ENCODE assay signal across 9 cellular contexts in genomic region chr22:24157783-24158170, GRCh38. TPM values are rescaled to one million over a fixed set of nuclear protein-coding genes. Genes with fewer than 3 reads are reported as not detected.
DNase-seq lines count a peak whose midpoint lies in the region; ATAC-seq and TF ChIP-seq lines count a peak whose summit lies in the region.
"Had no signal": no experiment of that assay in that cellular context is flagged by ENCODE, and none has a peak within 500 bp of the region (broad histone marks: within the 10 kb centered on the region; RNA-seq: fewer than 3 reads in every experiment).

No MANE protein-coding gene starts in this region.

- H3K27me3 ChIP-seq in Panc1 (ENCODE audit: control insufficient read depth, insufficient read depth, low read length), result no peaks in the 10 kb centered on the region
- H3K27me3 ChIP-seq in effector memory CD4-positive, alpha-beta T cell (replicated peaks; ENCODE audit: control insufficient read depth, insufficient read depth, low read length, poor library complexity, severe bottlenecking), result no peaks in the 10 kb centered on the region
- no peaks in the 10 kb centered on the region for H3K27me3 ChIP-seq in skeletal muscle satellite cell (ENCODE audit: control insufficient read depth, insufficient read depth, low read length)

- peaks cover 26% of the 10 kb centered on the region for H3K4me1 ChIP-seq in Panc1 (ENCODE audit: control insufficient read depth, insufficient read depth, low read length)
- H3K4me1 ChIP-seq in effector memory CD4-positive, alpha-beta T cell (ENCODE audit: control insufficient read depth, insufficient read depth, low read length, poor library complexity, severe bottlenecking), result peaks cover 55% of the 10 kb centered on the region
- peaks cover 29% of the 10 kb centered on the region for H3K4me1 ChIP-seq in skeletal muscle satellite cell (ENCODE audit: control insufficient read depth, insufficient read depth, low read length)

- peak overlapping the region; percentile 27 for H3K9ac ChIP-seq in skeletal muscle satellite cell (ENCODE audit: low read depth, low read length)

- in situ Hi-C loops in Panc1 (cut with HindIII; ENCODE audit: low pct_unique_long_range_greater_than_20kb, low sequenced_read_pairs), result no loop called here

- no peak for TF ChIP-seq CTCF in Panc1 (IDR thresholded peaks at IDR 0.05)

- peak overlapping the region; percentile 96 for H3K4me2 ChIP-seq in skeletal muscle satellite cell (ENCODE audit: low read length)

- CTCF ChIA-PET in Panc1 (lab: Charles Lee), result interaction anchor here (0.6 to 1.2 kb wide), 4 partner anchors 17 to 633 kb away, joined by 3 to 5 read pairs (median 3); partner anchors contain the start of gene SUSD2

- H3K9me3 ChIP-seq in Panc1 (ENCODE audit: control insufficient read depth, insufficient read depth, low read depth, low read length) (no peaks in the 10 kb centered on the region), skeletal muscle satellite cell (replicated peaks; ENCODE audit: low read length) (no peaks in the 10 kb centered on the region)
- no peaks in the 10 kb centered on the region for H3K9me3 ChIP-seq in effector memory CD4-positive, alpha-beta T cell (ENCODE audit: control insufficient read depth, low read length)

- H3K36me3 ChIP-seq in Panc1 (ENCODE audit: control insufficient read depth, insufficient read depth, low read length) (no peaks in the 10 kb centered on the region), skeletal muscle satellite cell (ENCODE audit: insufficient read depth, low read length) (peaks cover 29% of the 10 kb centered on the region)
- peaks cover 25% of the 10 kb centered on the region for H3K36me3 ChIP-seq in effector memory CD4-positive, alpha-beta T cell (ENCODE audit: control insufficient read depth, insufficient read depth, low read length)

- BruUV-seq in Panc1 (replicated peaks; lab: Mats Ljungman, UMichigan), result no TSS peak

- no peak overlapping the region for H3K4me3 ChIP-seq in Panc1 (ENCODE audit: low read depth in 2 of 2, low read length in 2 of 2)
- H3K4me3 ChIP-seq in effector memory CD4-positive, alpha-beta T cell (ENCODE audit: insufficient read depth, low read depth, low read length, poor library complexity, severe bottlenecking), result peak overlapping the region; percentile 76
- peak overlapping the region; percentile 81 for H3K4me3 ChIP-seq in skeletal muscle satellite cell (ENCODE audit: low read length)

- DNase-seq in ELR (ENCODE audit: low read depth), result peak; percentile 18
- no peak for DNase-seq in Panc1 (ENCODE audit: low read depth, low spot score)
- no peak for DNase-seq in effector memory CD4-positive, alpha-beta T cell
- DNase-seq in stimulated activated CD4-positive, alpha-beta T cell treated with anti-CD3 and anti-CD28 coated beads, Interleukin-12 subunit alpha, Interleukin-12 subunit beta, amount 100 ng/mL, for 4 hours, result no peak
- no peak for DNase-seq in stimulated activated CD4-positive, alpha-beta T cell treated with anti-CD3 and anti-CD28 coated beads, Interleukin-15, amount 100 ng/mL, for 24 hours
- DNase-seq in NCI-H748 treated with DMSO at 0.1 percent for 48 hours (lab: John Stamatoyannopoulos, UW), result no peak
- DNase-seq: RPMI8226 had no signal

- peak overlapping the region; percentile 77 for H3K27ac ChIP-seq in Panc1 (ENCODE audit: low read length)
- H3K27ac ChIP-seq in effector memory CD4-positive, alpha-beta T cell (ENCODE audit: insufficient read depth, low read length, poor library complexity, severe bottlenecking), result peak overlapping the region; percentile 82

- POLR2A ChIA-PET in Panc1 (lab: Charles Lee), result no interaction called here

- ATAC-seq in Panc1 (no peak), HG02610 (IDR thresholded peaks at IDR 0.05; ENCODE audit: unreplicated experiment) (no peak)

- intact Hi-C loops in Panc1 (cut with micrococcal nuclease; ENCODE audit: unreplicated experiment), result no loop called here

RNA-seq across cellular contexts. Expression of gene SUSD2, which starts 23.5 kb away (rescaled TPM):
- total RNA-seq in Panc1 (2021; ENCODE audit: unreplicated experiment), result 10.6 TPM
- 41.0 TPM for polyA plus RNA-seq in Panc1 (2012; ENCODE audit: insufficient read length)
- total RNA-seq in skeletal muscle satellite cell (2012; rRNA removed), result 3.3 and 64.2 TPM in 2 replicates

Comparison
In these comparisons a context has a peak if more than half of its experiments do, and no peak if none do; other contexts are left out.
1. H3K4me3 ChIP-seq: peak in effector memory CD4-positive, alpha-beta T cell (single experiment) and skeletal muscle satellite cell (single experiment); none in Panc1 (0 of 2).